ENCODE assay signal across 30 cellular contexts in genomic region chr2:195642677-195643063, GRCh38.
DNase-seq lines count a peak whose midpoint lies in the region; ATAC-seq and TF ChIP-seq lines count a peak whose summit lies in the region.
"Had no signal": no experiment of that assay in that cellular context is flagged by ENCODE, and none has a peak within 500 bp of the region (broad histone marks: within the 10 kb centered on the region; RNA-seq: fewer than 3 reads in every experiment).

No MANE protein-coding gene starts in this region.

- H3K9me3 ChIP-seq in BLaER1 treated with 17β-estradiol and CSF1 and Interleukin-3, amounts not matched to agents 10 nM and 100 nM (replicated peaks in 1 of 11): peaks cover 0 to 15% (median 0%) of the 10 kb centered on the region in 11 experiments; a peak in 2 of 22 replicates
- H3K9me3 ChIP-seq: neutrophil, right lobe of liver, suprapubic skin had no signal

- no peaks in the 10 kb centered on the region for H3K27me3 ChIP-seq in BLaER1 treated with 17β-estradiol and CSF1 and Interleukin-3, amounts not matched to agents 10 nM and 100 nM
- H3K27me3 ChIP-seq: brain microvascular endothelial cell, neutrophil, right lobe of liver, suprapubic skin had no signal

- peak overlapping the region in 9 of 11 experiments; percentile 15 to 69 (median 52); a peak in 16 of 22 replicates for H3K9ac ChIP-seq in BLaER1 treated with 17β-estradiol and CSF1 and Interleukin-3, amounts not matched to agents 10 nM and 100 nM

- H3K27me3 Mint-ChIP-seq in nephron (ENCODE audit: low read depth): no peaks in the 10 kb centered on the region
- H3K27me3 Mint-ChIP-seq: activated B cell treated with CpG ODN at 0.5 μM for 24 hours; activated T-helper 17 cell treated with anti-CD3 and anti-CD28 coated beads, Interleukin-2, amount 50 U/mL, for 72 hours; stimulated activated naive B cell treated with anti-CD40 and anti-IgM and Interleukin-4, amounts not matched to agents 10 μg/mL and 1 μg/mL and 100 μg/mL, for 72 hours; T-cell had no signal

- no peaks in the 10 kb centered on the region for H3K36me3 ChIP-seq in BLaER1 treated with 17β-estradiol and CSF1 and Interleukin-3, amounts not matched to agents 10 nM and 100 nM
- H3K36me3 ChIP-seq: brain microvascular endothelial cell, neutrophil, right lobe of liver, suprapubic skin had no signal

- H3K9me3 Mint-ChIP-seq in nephron: no peaks in the 10 kb centered on the region
- H3K9me3 Mint-ChIP-seq: activated B cell treated with CpG ODN at 0.5 μM for 24 hours had no signal

- H3K27ac Mint-ChIP-seq in nephron: peak overlapping the region; percentile 48 to 89 (median 58)
- H3K27ac Mint-ChIP-seq: activated B cell treated with CpG ODN at 0.5 μM for 24 hours; activated T-helper 17 cell treated with anti-CD3 and anti-CD28 coated beads, Interleukin-2, amount 50 U/mL, for 72 hours; stimulated activated naive B cell treated with anti-CD40 and anti-IgM and Interleukin-4, amounts not matched to agents 10 μg/mL and 1 μg/mL and 100 μg/mL, for 72 hours; T-cell had no signal

- peaks cover 9 to 86% (median 67%) of the 10 kb centered on the region in 10 experiments; a peak in 19 of 20 replicates for H3K4me1 ChIP-seq in BLaER1 treated with 17β-estradiol and CSF1 and Interleukin-3, amounts not matched to agents 10 nM and 100 nM
- H3K4me1 ChIP-seq: suprapubic skin had no signal

- ATAC-seq in GM21423 (IDR thresholded peaks at IDR 0.05; ENCODE audit: unreplicated experiment) (peak; percentile 44), HG03520 (IDR thresholded peaks at IDR 0.05; ENCODE audit: unreplicated experiment) (no peak), HG03442 (IDR thresholded peaks at IDR 0.05; ENCODE audit: unreplicated experiment) (no peak)
- ATAC-seq: activated T-helper 17 cell treated with anti-CD3 and anti-CD28 coated beads, Interleukin-2, amount 50 U/mL, for 72 hours; stimulated activated naive B cell treated with anti-CD40 and anti-IgM and Interleukin-4, amounts not matched to agents 10 μg/mL and 1 μg/mL and 100 μg/mL, for 72 hours; T-cell had no signal

- H3K4me2 ChIP-seq in BLaER1 treated with 17β-estradiol and CSF1 and Interleukin-3, amounts not matched to agents 10 nM and 100 nM: peak overlapping the region in 10 of 11 experiments; percentile 24 to 88 (median 71); a peak in 19 of 22 replicates

- H4K20me1 ChIP-seq in BLaER1 treated with 17β-estradiol and CSF1 and Interleukin-3, amounts not matched to agents 10 nM and 100 nM: no peaks in the 10 kb centered on the region

- H3K4me3 ChIP-seq in BLaER1 treated with 17β-estradiol and CSF1 and Interleukin-3, amounts not matched to agents 10 nM and 100 nM: no peak overlapping the region
- H3K4me3 ChIP-seq: right lobe of liver, suprapubic skin had no signal

- H3K36me3 Mint-ChIP-seq in nephron (ENCODE audit: low read depth): no peaks in the 10 kb centered on the region
- H3K36me3 Mint-ChIP-seq: stimulated activated naive B cell treated with anti-CD40 and anti-IgM and Interleukin-4, amounts not matched to agents 10 μg/mL and 1 μg/mL and 100 μg/mL, for 72 hours had no signal

- H3K27ac ChIP-seq in BLaER1 treated with 17β-estradiol and CSF1 and Interleukin-3, amounts not matched to agents 10 nM and 100 nM: peak overlapping the region; percentile 7 to 83 (median 80); a peak in 20 of 22 replicates
- H3K27ac ChIP-seq: brain microvascular endothelial cell, neutrophil, right lobe of liver, RWPE1, suprapubic skin had no signal

- H3K4me1 Mint-ChIP-seq in nephron: no peaks in the 10 kb centered on the region
- H3K4me1 Mint-ChIP-seq: activated T-helper 17 cell treated with anti-CD3 and anti-CD28 coated beads, Interleukin-2, amount 50 U/mL, for 72 hours had no signal

- DNase-seq in kidney tubule cell (ENCODE audit: low spot score) (peak; percentile 47), COLO668 (lab: John Stamatoyannopoulos, UW; ENCODE audit: unreplicated experiment) (no peak), HCEC 1CT (no peak)
- DNase-seq: activated B cell treated with CpG ODN at 0.5 μM for 24 hours; activated CD4-positive, alpha-beta T cell treated with anti-CD3 and anti-CD28 coated beads, Interleukin-2, amount 50 U/mL, for 48 hours; activated CD8-positive, alpha-beta memory T cell treated with anti-CD3 and anti-CD28 coated beads, Interleukin-2, amount 50 U/mL, for 48 hours; activated naive CD4-positive, alpha-beta T cell treated with anti-CD3 and anti-CD28 coated beads, Interleukin-2, amount 50 U/mL, for 16 hours; amniotic stem cell; brain microvascular endothelial cell; COR-L47; effector memory CD4-positive, alpha-beta T cell; erythroblast; glutamatergic neuron; islet precursor cell; NCI-H1092 treated with DMSO at 0.1 percent for 48 hours; NCI-H1930; right lobe of liver; stimulated activated CD4-positive, alpha-beta T cell treated with anti-CD3 and anti-CD28 coated beads, Interleukin-12 subunit alpha, Interleukin-12 subunit beta, amount 100 ng/mL, for 4 hours; stimulated activated CD4-positive, alpha-beta T cell treated with anti-CD3 and anti-CD28 coated beads, Interleukin-4, amount 100 ng/mL, for 24 hours; stimulated activated naive B cell treated with anti-CD40 and anti-IgM and Interleukin-4, amounts not matched to agents 10 μg/mL and 1 μg/mL and 100 μg/mL, for 72 hours; T-cell had no signal

- no peak for TF ChIP-seq CTCF in nephron (IDR thresholded peaks at IDR 0.05; ENCODE audit: unreplicated experiment in 3 of 3)

- no peak overlapping the region for H3K4me3 Mint-ChIP-seq in nephron
- H3K4me3 Mint-ChIP-seq: activated B cell treated with CpG ODN at 0.5 μM for 24 hours; activated T-helper 17 cell treated with anti-CD3 and anti-CD28 coated beads, Interleukin-2, amount 50 U/mL, for 72 hours; stimulated activated naive B cell treated with anti-CD40 and anti-IgM and Interleukin-4, amounts not matched to agents 10 μg/mL and 1 μg/mL and 100 μg/mL, for 72 hours; T-cell had no signal
